ENCODE assay signal across 39 cellular contexts in the genomic region with DNA sequence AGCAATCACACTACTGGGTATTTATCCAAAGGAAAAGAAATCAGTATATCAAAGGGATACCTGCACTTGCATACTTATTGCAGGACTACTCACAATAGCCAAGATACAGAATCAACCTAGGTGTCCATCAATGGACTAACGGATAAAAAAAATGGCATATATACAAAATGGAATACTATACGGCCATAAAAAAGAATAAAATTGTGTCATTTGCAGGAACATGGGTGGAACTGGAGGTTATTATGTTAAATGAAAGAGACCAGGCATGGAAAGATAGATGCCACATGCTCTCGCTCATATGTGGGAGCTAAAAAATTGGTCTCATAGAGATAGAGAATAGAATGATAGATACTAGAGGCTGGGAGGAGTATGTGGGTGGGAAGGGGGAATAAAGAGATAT. TPM values are rescaled to one million over a fixed set of nuclear protein-coding genes. Genes with fewer than 3 reads are reported as not detected.
"Had no signal": no experiment of that assay in that cellular context is flagged by ENCODE, and none has a peak within 500 bp of the region (broad histone marks: within the 10 kb centered on the region; RNA-seq: fewer than 3 reads in every experiment).

No MANE protein-coding gene starts in this region.

- H3K36me3 ChIP-seq: adrenal gland, ascending aorta, brain microvascular endothelial cell, breast epithelium, cardiac muscle cell had no signal

- H3K9me3 Mint-ChIP-seq: activated naive CD4-positive, alpha-beta T cell treated with anti-CD3 and anti-CD28 coated beads for 36 hours; activated naive CD4-positive, alpha-beta T cell treated with anti-CD3 and anti-CD28 coated beads, Interleukin-2, amount 50 U/mL, for 24 hours; activated naive CD8-positive, alpha-beta T cell treated with anti-CD3 and anti-CD28 coated beads, Interleukin-2, amount 50 U/mL, for 24 hours; activated T-helper 17 cell treated with anti-CD3 and anti-CD28 coated beads, Interleukin-2, amount 50 U/mL, for 72 hours; central memory CD8-positive, alpha-beta T cell had no signal

- DNase-seq: activated effector memory CD4-positive, alpha-beta T cell treated with anti-CD3 and anti-CD28 coated beads, Interleukin-2, amount 50 U/mL, for 16 hours; activated effector memory CD4-positive, alpha-beta T cell treated with Interleukin-2 at 50 U/mL for 16 hours; activated gamma-delta T cell; activated gamma-delta T cell treated with Interleukin-2 at 50 U/mL for 16 hours; activated naive CD4-positive, alpha-beta T cell; activated naive CD4-positive, alpha-beta T cell treated with anti-CD3 and anti-CD28 coated beads for 36 hours; activated naive CD4-positive, alpha-beta T cell treated with anti-CD3 and anti-CD28 coated beads, Interleukin-2, amount 10 ng/mL, durations not matched to agents 7 days and 5 days; activated naive CD4-positive, alpha-beta T cell treated with anti-CD3 and anti-CD28 coated beads, Interleukin-2, amount 50 U/mL, for 16 hours; activated naive CD4-positive, alpha-beta T cell treated with Interleukin-2 at 50 U/mL for 16 hours; activated naive CD8-positive, alpha-beta T cell treated with anti-CD3 and anti-CD28 coated beads for 36 hours; activated naive CD8-positive, alpha-beta T cell treated with anti-CD3 and anti-CD28 coated beads, Interleukin-2, amount 10 ng/mL, durations not matched to agents 7 days and 5 days; activated naive CD8-positive, alpha-beta T cell treated with anti-CD3 and anti-CD28 coated beads, Interleukin-2, amount 50 U/mL, for 24 hours; activated T-cell treated with anti-CD3 and anti-CD28 coated beads, Interleukin-2, amount 50 U/mL, for 1 hour; activated T-cell treated with anti-CD3 and anti-CD28 coated beads, Interleukin-2, amount 50 U/mL, for 24 hours; activated T-cell treated with anti-CD3 and anti-CD28 coated beads, Interleukin-2, amount 50 U/mL, for 4 hours; activated T-cell treated with anti-CD3 and anti-CD28 coated beads, Interleukin-2, amount 50 U/mL, for 48 hours; adrenal gland; amniotic stem cell; amygdala; anterior cingulate cortex; aorta; body of pancreas; brain microvascular endothelial cell; caudate nucleus; central memory CD4-positive, alpha-beta T cell; cerebellar nuclear complex had no signal

- H3K27me3 Mint-ChIP-seq: activated naive CD4-positive, alpha-beta T cell treated with anti-CD3 and anti-CD28 coated beads, Interleukin-2, amount 50 U/mL, for 24 hours; activated naive CD8-positive, alpha-beta T cell; activated naive CD8-positive, alpha-beta T cell treated with anti-CD3 and anti-CD28 coated beads for 36 hours; activated naive CD8-positive, alpha-beta T cell treated with anti-CD3 and anti-CD28 coated beads, Interleukin-2, amount 10 ng/mL, durations not matched to agents 7 days and 5 days; activated naive CD8-positive, alpha-beta T cell treated with anti-CD3 and anti-CD28 coated beads, Interleukin-2, amount 50 U/mL, for 24 hours; activated T-cell treated with anti-CD3 and anti-CD28 coated beads, Interleukin-2, amount 50 U/mL, for 24 hours; activated T-helper 17 cell treated with anti-CD3 and anti-CD28 coated beads, Interleukin-2, amount 50 U/mL, for 72 hours; central memory CD8-positive, alpha-beta T cell had no signal

- H3K36me3 Mint-ChIP-seq: activated naive CD4-positive, alpha-beta T cell treated with anti-CD3 and anti-CD28 coated beads, Interleukin-2, amount 10 ng/mL, durations not matched to agents 7 days and 5 days; activated naive CD4-positive, alpha-beta T cell treated with anti-CD3 and anti-CD28 coated beads, Interleukin-2, amount 50 U/mL, for 24 hours; activated naive CD4-positive, alpha-beta T cell treated with anti-CD3 and anti-CD28 coated beads, Interleukin-2, amount 50 U/mL, for 72 hours; activated naive CD8-positive, alpha-beta T cell; activated naive CD8-positive, alpha-beta T cell treated with anti-CD3 and anti-CD28 coated beads for 36 hours; activated naive CD8-positive, alpha-beta T cell treated with anti-CD3 and anti-CD28 coated beads, Interleukin-2, amount 10 ng/mL, durations not matched to agents 7 days and 5 days; brain had no signal

- FAIRE-seq: astrocyte, bronchial epithelial cell had no signal

- H3K9me3 ChIP-seq: adrenal gland, ascending aorta, body of pancreas, breast epithelium had no signal

- H3K27ac Mint-ChIP-seq: activated naive CD4-positive, alpha-beta T cell treated with anti-CD3 and anti-CD28 coated beads for 36 hours; activated naive CD4-positive, alpha-beta T cell treated with anti-CD3 and anti-CD28 coated beads, Interleukin-2, amount 10 ng/mL, durations not matched to agents 7 days and 5 days; activated naive CD4-positive, alpha-beta T cell treated with anti-CD3 and anti-CD28 coated beads, Interleukin-2, amount 50 U/mL, for 24 hours; activated naive CD4-positive, alpha-beta T cell treated with anti-CD3 and anti-CD28 coated beads, Interleukin-2, amount 50 U/mL, for 72 hours; activated naive CD8-positive, alpha-beta T cell; activated naive CD8-positive, alpha-beta T cell treated with anti-CD3 and anti-CD28 coated beads for 36 hours; activated naive CD8-positive, alpha-beta T cell treated with anti-CD3 and anti-CD28 coated beads, Interleukin-2, amount 10 ng/mL, durations not matched to agents 7 days and 5 days; activated naive CD8-positive, alpha-beta T cell treated with anti-CD3 and anti-CD28 coated beads, Interleukin-2, amount 50 U/mL, for 24 hours; activated T-cell treated with anti-CD3 and anti-CD28 coated beads, Interleukin-2, amount 50 U/mL, for 24 hours; activated T-helper 1 cell treated with anti-CD3 and anti-CD28 coated beads, Interleukin-12 subunit alpha, Interleukin-12 subunit beta, Interleukin-2, Interleukin-4 antibody, amounts not matched to agents 30 ng/mL and 10 ng/mL and 1 ng/mL, durations not matched to agents 14 hours and 24 hours and 36 hours; activated T-helper 17 cell treated with anti-CD3 and anti-CD28 coated beads, Interleukin-2, amount 50 U/mL, for 72 hours; activated T-helper 2 cell treated with anti-CD3 and anti-CD28 coated beads, Interferon-gamma antibody, Interleukin-2, Interleukin-4, amounts not matched to agents 10 μg/mL and 5 μg/mL and 100 μg/mL, durations not matched to agents 14 hours and 24 hours and 36 hours; brain had no signal

- H3K4me1 Mint-ChIP-seq: activated naive CD4-positive, alpha-beta T cell treated with anti-CD3 and anti-CD28 coated beads, Interleukin-2, amount 10 ng/mL, durations not matched to agents 7 days and 5 days; activated naive CD8-positive, alpha-beta T cell treated with anti-CD3 and anti-CD28 coated beads for 36 hours; brain had no signal

- ATAC-seq: activated naive CD4-positive, alpha-beta T cell treated with anti-CD3 and anti-CD28 coated beads, Interleukin-2, amount 50 U/mL, for 72 hours; activated naive CD8-positive, alpha-beta T cell treated with anti-CD3 and anti-CD28 coated beads, Interleukin-2, amount 50 U/mL, for 24 hours; activated T-cell treated with anti-CD3 and anti-CD28 coated beads, Interleukin-2, amount 50 U/mL, for 4 hours; activated T-helper 17 cell treated with anti-CD3 and anti-CD28 coated beads, Interleukin-2, amount 50 U/mL, for 72 hours; body of pancreas had no signal

- H3K27ac ChIP-seq: adrenal gland, ascending aorta, body of pancreas, brain microvascular endothelial cell, breast epithelium, cardiac muscle cell had no signal

- H3K4me3 Mint-ChIP-seq: activated naive CD4-positive, alpha-beta T cell treated with anti-CD3 and anti-CD28 coated beads for 36 hours; activated naive CD4-positive, alpha-beta T cell treated with anti-CD3 and anti-CD28 coated beads, Interleukin-2, amount 10 ng/mL, durations not matched to agents 7 days and 5 days; activated naive CD4-positive, alpha-beta T cell treated with anti-CD3 and anti-CD28 coated beads, Interleukin-2, amount 50 U/mL, for 24 hours; activated naive CD8-positive, alpha-beta T cell; activated naive CD8-positive, alpha-beta T cell treated with anti-CD3 and anti-CD28 coated beads for 36 hours; activated naive CD8-positive, alpha-beta T cell treated with anti-CD3 and anti-CD28 coated beads, Interleukin-2, amount 10 ng/mL, durations not matched to agents 7 days and 5 days; activated naive CD8-positive, alpha-beta T cell treated with anti-CD3 and anti-CD28 coated beads, Interleukin-2, amount 50 U/mL, for 24 hours; activated T-cell treated with anti-CD3 and anti-CD28 coated beads, Interleukin-2, amount 50 U/mL, for 24 hours; activated T-cell treated with anti-CD3 and anti-CD28 coated beads, Interleukin-2, amount 50 U/mL, for 4 hours; activated T-helper 1 cell treated with anti-CD3 and anti-CD28 coated beads, Interleukin-12 subunit alpha, Interleukin-12 subunit beta, Interleukin-2, Interleukin-4 antibody, amounts not matched to agents 30 ng/mL and 10 ng/mL and 1 ng/mL, durations not matched to agents 14 hours and 24 hours and 36 hours; activated T-helper 17 cell treated with anti-CD3 and anti-CD28 coated beads, Interleukin-2, amount 50 U/mL, for 72 hours; brain; central memory CD8-positive, alpha-beta T cell had no signal

- H3K27me3 ChIP-seq: adrenal gland, ascending aorta, body of pancreas, brain microvascular endothelial cell, breast epithelium, cardiac muscle cell had no signal

- H3K4me1 ChIP-seq: adrenal gland, ascending aorta, body of pancreas, breast epithelium had no signal

- H3K4me3 ChIP-seq: adrenal gland, ascending aorta, body of pancreas, breast epithelium, cardiac muscle cell had no signal

RNA-seq across cellular contexts. Expression of gene MFSD2A, which starts 56.3 kb away (rescaled TPM):
- total RNA-seq: cardiac muscle cell had no signal
